In genomic region chr16:27330542-27330941, GRCh38 we compare ENCODE assay signal across 8 cellular contexts. TPM values are rescaled to one million over a fixed set of nuclear protein-coding genes. Genes with fewer than 3 reads are reported as not detected.
DNase-seq lines count a peak whose midpoint lies in the region; ATAC-seq and TF ChIP-seq lines count a peak whose summit lies in the region.

No MANE protein-coding gene starts in this region.

- H3K9me3 Mint-ChIP-seq in CD4-positive, alpha-beta memory T cell, result no peaks in the 10 kb centered on the region
- no peaks in the 10 kb centered on the region for H3K9me3 Mint-ChIP-seq in activated naive CD4-positive, alpha-beta T cell treated with anti-CD3 and anti-CD28 coated beads, Interleukin-2, amount 50 U/mL, for 72 hours

- TF ChIP-seq POLR2A in heart left ventricle (IDR thresholded peaks at IDR 0.05), result no peak

- H3K36me3 Mint-ChIP-seq in CD4-positive, alpha-beta memory T cell, result peaks cover 52 to 70% of the 10 kb centered on the region in 2 donors
- peaks cover 39 to 79% of the 10 kb centered on the region in 2 donors for H3K36me3 Mint-ChIP-seq in activated naive CD4-positive, alpha-beta T cell treated with anti-CD3 and anti-CD28 coated beads, Interleukin-2, amount 50 U/mL, for 72 hours

- POLR2A ChIA-PET in CD4-positive, alpha-beta memory T cell (lab: Charles Lee; ENCODE audit: partially characterized antibody), result interaction anchor here (0.8 to 6.2 kb wide), 4 partner anchors 12 to 157 kb away, joined by 3 to 35 read pairs (median 6); no protein-coding TSS in a partner anchor

- peaks cover 39 to 89% (median 69%) of the 10 kb centered on the region in 4 donors for H3K4me1 Mint-ChIP-seq in CD4-positive, alpha-beta memory T cell

- CTCF ChIA-PET in CD4-positive, alpha-beta memory T cell (lab: Charles Lee; ENCODE audit: partially characterized antibody), result interaction anchor here (1.1 to 1.9 kb wide), 4 partner anchors 9 to 96 kb away, joined by 3 to 14 read pairs (median 5); no protein-coding TSS in a partner anchor

- H3K4me3 ChIP-seq in CD4-positive, alpha-beta memory T cell (ENCODE audit: low read length in 2 of 2), result no peak overlapping the region
- H3K4me3 ChIP-seq in heart left ventricle (no peak overlapping the region), retinal pigment epithelial cell (ENCODE audit: low read length) (no peak overlapping the region)

- peak in 1 of 5 donors; percentile 27 for DNase-seq in CD4-positive, alpha-beta memory T cell
- no peak for DNase-seq in activated naive CD4-positive, alpha-beta T cell treated with anti-CD3 and anti-CD28 coated beads, Interleukin-2, amount 50 U/mL, for 72 hours (ENCODE audit: low spot score in 2 of 2)
- DNase-seq in heart left ventricle (peak in 4 of 5 donors; percentile 45 to 78 (median 68)), retinal pigment epithelial cell (ENCODE audit: low read depth) (peak; percentile 60), NOMO-1 treated with dmso at 0.1 percent for 144 hours (lab: John Stamatoyannopoulos, UW; ENCODE audit: unreplicated experiment) (no peak), SIG-M5 (lab: John Stamatoyannopoulos, UW) (no peak)

- ATAC-seq in activated naive CD4-positive, alpha-beta T cell treated with anti-CD3 and anti-CD28 coated beads, Interleukin-2, amount 50 U/mL, for 72 hours, result no peak
- ATAC-seq in heart left ventricle, result peak; percentile 45 to 82 (median 52)
- no peak for ATAC-seq in GM21381 (IDR thresholded peaks at IDR 0.05; ENCODE audit: unreplicated experiment)
- no peak for ATAC-seq in GM19467 (IDR thresholded peaks at IDR 0.05; ENCODE audit: unreplicated experiment)

- H3K9me3 ChIP-seq in CD4-positive, alpha-beta memory T cell (ENCODE audit: control insufficient read depth in 1 of 2, low read length in 2 of 2), result no peaks in the 10 kb centered on the region
- no peaks in the 10 kb centered on the region for H3K9me3 ChIP-seq in heart left ventricle

- H3K27ac ChIP-seq in CD4-positive, alpha-beta memory T cell (ENCODE audit: low read depth, low read length), result no peak overlapping the region
- peak overlapping the region; percentile 37 to 98 (median 80) for H3K27ac ChIP-seq in heart left ventricle

- H3K27me3 Mint-ChIP-seq in CD4-positive, alpha-beta memory T cell, result no peaks in the 10 kb centered on the region

- H3K4me3 Mint-ChIP-seq in CD4-positive, alpha-beta memory T cell, result peak overlapping the region in 2 of 8 donors; percentile 8 to 64

- H3K27me3 ChIP-seq in CD4-positive, alpha-beta memory T cell (ENCODE audit: insufficient read depth, low read length), result no peaks in the 10 kb centered on the region
- no peaks in the 10 kb centered on the region for H3K27me3 ChIP-seq in heart left ventricle

- intact Hi-C loops in CD4-positive, alpha-beta memory T cell (cut with micrococcal nuclease), result no loop called here
- intact Hi-C loops in heart left ventricle (cut with DNase I), result no loop called here

- peaks cover 40% of the 10 kb centered on the region for H3K36me3 ChIP-seq in CD4-positive, alpha-beta memory T cell (ENCODE audit: insufficient read depth, low read length)
- H3K36me3 ChIP-seq in heart left ventricle, result peaks cover 0 to 52% (median 20%) of the 10 kb centered on the region in 9 donors

- H3K27ac Mint-ChIP-seq in CD4-positive, alpha-beta memory T cell, result peak overlapping the region in 6 of 7 donors; percentile 55 to 92 (median 76)
- peak overlapping the region; percentile 94 to 97 for H3K27ac Mint-ChIP-seq in activated naive CD4-positive, alpha-beta T cell treated with anti-CD3 and anti-CD28 coated beads, Interleukin-2, amount 50 U/mL, for 72 hours

- peaks cover 65% of the 10 kb centered on the region for H3K4me1 ChIP-seq in CD4-positive, alpha-beta memory T cell (ENCODE audit: insufficient read depth, low read length)
- H3K4me1 ChIP-seq in heart left ventricle, result peaks cover 0 to 77% (median 30%) of the 10 kb centered on the region in 12 donors

- no peak for TF ChIP-seq CTCF in heart left ventricle (IDR thresholded peaks at IDR 0.05)
- no peak for TF ChIP-seq CTCF in retinal pigment epithelial cell (conservative IDR thresholded peaks at IDR 0.05; ENCODE audit: low read depth, low read length)

- 47 to 55% (median 51%) methylated on average over 5 of the region's 5 CpGs for WGBS in heart left ventricle, 4 donors

RNA-seq across cellular contexts. Expression of gene IL4R, which starts 16.8 kb away (rescaled TPM):
- 100 to 1,000 TPM; 143 to 152 TPM for total RNA-seq in CD4-positive, alpha-beta memory T cell
- 10 to 100 TPM; 32.6 to 66.1 TPM for polyA plus RNA-seq in CD4-positive, alpha-beta memory T cell
- total RNA-seq in activated naive CD4-positive, alpha-beta T cell treated with anti-CD3 and anti-CD28 coated beads, Interleukin-2, amount 50 U/mL, for 72 hours, result 100 to 1,000 TPM; 166 to 218 TPM
- total RNA-seq in heart left ventricle, result 10 to 100 TPM in 4 of 9 donors, 1 to 10 TPM in 5; 6.7 to 47.4 (median 8.2) TPM
- 1 to 10 TPM; 5.8 to 9.9 TPM for polyA plus RNA-seq in heart left ventricle

Comparison
In these comparisons a context has a peak if more than half of its experiments do, and no peak if none do; other contexts are left out.
1. DNase-seq: peak in heart left ventricle (4 of 5) and retinal pigment epithelial cell (single experiment); none in activated naive CD4-positive, alpha-beta T cell treated with anti-CD3 and anti-CD28 coated beads, Interleukin-2, amount 50 U/mL, for 72 hours (0 of 2), NOMO-1 treated with dmso at 0.1 percent for 144 hours (single experiment) and SIG-M5 (single experiment).
2. ATAC-seq: peak in heart left ventricle (4 of 4); none in activated naive CD4-positive, alpha-beta T cell treated with anti-CD3 and anti-CD28 coated beads, Interleukin-2, amount 50 U/mL, for 72 hours (0 of 2), GM21381 (single experiment) and GM19467 (single experiment).